1 cellular context compared by ENCODE assay signal in the genomic region with DNA sequence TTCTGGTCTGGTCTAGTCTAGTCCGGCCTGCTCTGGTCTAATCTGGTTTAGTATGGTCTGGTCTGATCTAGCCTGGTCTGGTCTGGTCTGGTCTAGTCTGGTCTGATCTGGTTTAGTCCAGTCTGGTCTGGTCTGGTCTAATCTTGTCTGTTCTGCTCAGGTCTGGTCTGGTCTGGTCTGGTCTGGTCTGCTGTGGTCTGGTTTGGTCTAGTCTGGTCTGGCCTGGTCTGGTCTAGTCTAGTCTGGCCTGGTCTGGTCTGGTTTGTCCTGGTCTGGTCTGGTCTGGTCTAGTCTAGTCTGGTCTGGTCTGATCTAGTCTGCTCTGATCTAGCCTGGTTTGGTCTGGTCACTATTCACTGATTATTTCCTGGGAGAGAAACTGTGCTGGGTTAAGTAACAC.
TF ChIP-seq lines count a peak whose summit lies in the region.

No MANE protein-coding gene starts in this region.

TF ChIP-seq in HepG2, 621 proteins besides CTCF, POLR2A, EP300 and RAD21 (continued from another document):
- no peak for TF ChIP-seq ZNF451 (CRISPR knock-in tag; IDR thresholded peaks at IDR 0.05)
- TF ChIP-seq, protein P1, sequence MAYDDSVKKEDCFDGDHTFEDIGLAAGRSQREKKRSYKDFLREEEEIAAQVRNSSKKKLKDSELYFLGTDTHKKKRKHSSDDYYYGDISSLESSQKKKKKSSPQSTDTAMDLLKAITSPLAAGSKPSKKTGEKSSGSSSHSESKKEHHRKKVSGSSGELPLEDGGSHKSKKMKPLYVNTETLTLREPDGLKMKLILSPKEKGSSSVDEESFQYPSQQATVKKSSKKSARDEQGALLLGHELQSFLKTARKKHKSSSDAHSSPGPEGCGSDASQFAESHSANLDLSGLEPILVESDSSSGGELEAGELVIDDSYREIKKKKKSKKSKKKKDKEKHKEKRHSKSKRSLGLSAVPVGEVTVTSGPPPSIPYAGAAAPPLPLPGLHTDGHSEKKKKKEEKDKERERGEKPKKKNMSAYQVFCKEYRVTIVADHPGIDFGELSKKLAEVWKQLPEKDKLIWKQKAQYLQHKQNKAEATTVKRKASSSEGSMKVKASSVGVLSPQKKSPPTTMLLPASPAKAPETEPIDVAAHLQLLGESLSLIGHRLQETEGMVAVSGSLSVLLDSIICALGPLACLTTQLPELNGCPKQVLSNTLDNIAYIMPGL (CRISPR knock-in tag; IDR thresholded peaks at IDR 0.05; ENCODE audit: borderline replicate concordance in 1 of 2, low read depth in 1 of 2), result no peak
- TF ChIP-seq CENPT (CRISPR knock-in tag; IDR thresholded peaks at IDR 0.05; ENCODE audit: low read depth), result no peak
- TF ChIP-seq GTF3A (CRISPR knock-in tag; conservative IDR thresholded peaks at IDR 0.05), result no peak
- TF ChIP-seq FOXC1 (CRISPR knock-in tag; IDR thresholded peaks at IDR 0.05; ENCODE audit: borderline replicate concordance), result no peak
- TF ChIP-seq, protein P2, sequence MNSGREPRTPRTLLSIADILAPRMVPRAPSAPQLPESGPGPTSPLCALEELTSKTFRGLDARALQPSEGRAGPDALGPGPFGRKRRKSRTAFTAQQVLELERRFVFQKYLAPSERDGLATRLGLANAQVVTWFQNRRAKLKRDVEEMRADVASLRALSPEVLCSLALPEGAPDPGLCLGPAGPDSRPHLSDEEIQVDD (CRISPR knock-in tag; IDR thresholded peaks at IDR 0.05; ENCODE audit: borderline replicate concordance), result no peak
- TF ChIP-seq FOXJ3 (CRISPR knock-in tag; IDR thresholded peaks at IDR 0.05; ENCODE audit: borderline replicate concordance), result no peak
- TF ChIP-seq ZNF543 (CRISPR knock-in tag; IDR thresholded peaks at IDR 0.05), result no peak
- no peak for TF ChIP-seq TRIM22 (IDR thresholded peaks at IDR 0.05)
- TF ChIP-seq HIC2 (CRISPR knock-in tag; IDR thresholded peaks at IDR 0.05; ENCODE audit: low read depth), result no peak
- TF ChIP-seq PAF1 (CRISPR knock-in tag; IDR thresholded peaks at IDR 0.05), result no peak
- TF ChIP-seq NCOR1 (IDR thresholded peaks at IDR 0.05; ENCODE audit: borderline replicate concordance, low read length), result no peak
- no peak for TF ChIP-seq ZXDC (CRISPR knock-in tag; IDR thresholded peaks at IDR 0.05)
